15 cellular contexts compared by ENCODE assay signal in genomic region chr5:422323-423232, GRCh38. TPM values are rescaled to one million over a fixed set of nuclear protein-coding genes. Genes with fewer than 3 reads are reported as not detected.
DNase-seq lines count a peak whose midpoint lies in the region; ATAC-seq, FAIRE-seq and TF ChIP-seq lines count a peak whose summit lies in the region.
"Had no signal": no experiment of that assay in that cellular context is flagged by ENCODE, and none has a peak within 500 bp of the region (broad histone marks: within the 10 kb centered on the region; RNA-seq: fewer than 3 reads in every experiment).

No MANE protein-coding gene starts in this region.

- CTCF ChIA-PET in RWPE1 (lab: Yijun Ruan, JAX), result interaction anchor here (0.9 kb wide), 1 partner anchor 102 kb away, joined by 4 read pairs; no protein-coding TSS in a partner anchor
- CTCF ChIA-PET in naive thymus-derived CD4-positive, alpha-beta T cell (lab: Charles Lee), result no interaction called here

- no peaks in the 10 kb centered on the region for H3K9me3 ChIP-seq in kidney (ENCODE audit: control insufficient read depth in 1 of 2, low read length in 2 of 2)
- H3K9me3 ChIP-seq in naive thymus-derived CD4-positive, alpha-beta T cell (ENCODE audit: control insufficient read depth in 2 of 3, low read length in 3 of 3), result no peaks in the 10 kb centered on the region
- H3K9me3 ChIP-seq: breast epithelium, spleen, transverse colon had no signal

- H3K27me3 Mint-ChIP-seq in stimulated activated naive CD8-positive, alpha-beta T cell treated with anti-CD3 and anti-CD28 coated beads, Interleukin-15, amount 100 ng/mL, for 72 hours, result no peaks in the 10 kb centered on the region
- peaks cover 0 to 11% (median 0%) of the 10 kb centered on the region in 5 donors for H3K27me3 Mint-ChIP-seq in naive thymus-derived CD4-positive, alpha-beta T cell
- H3K27me3 Mint-ChIP-seq in immature natural killer cell (ENCODE audit: low read depth in 3 of 3), result peaks cover 1 to 7% (median 4%) of the 10 kb centered on the region in 3 donors
- H3K27me3 Mint-ChIP-seq: B cell had no signal

- TF ChIP-seq CTCF in RWPE1 (conservative IDR thresholded peaks at IDR 0.05; ENCODE audit: low read depth), result no peak
- TF ChIP-seq CTCF in kidney (IDR thresholded peaks at IDR 0.05; ENCODE audit: borderline replicate concordance, extremely low read depth, insufficient read depth), result no peak

- H3K27ac Mint-ChIP-seq in stimulated activated naive CD8-positive, alpha-beta T cell treated with anti-CD3 and anti-CD28 coated beads, Interleukin-15, amount 100 ng/mL, for 72 hours, result peak overlapping the region; percentile 59 to 86
- peak overlapping the region in 1 of 9 donors; percentile 58 for H3K27ac Mint-ChIP-seq in naive thymus-derived CD4-positive, alpha-beta T cell
- peak overlapping the region in 1 of 6 donors; percentile 89 for H3K27ac Mint-ChIP-seq in immature natural killer cell
- H3K27ac Mint-ChIP-seq: B cell, nephron had no signal

- no peak overlapping the region for H3K4me3 ChIP-seq in kidney (ENCODE audit: low read length in 2 of 2)
- no peak overlapping the region for H3K4me3 ChIP-seq in naive thymus-derived CD4-positive, alpha-beta T cell (ENCODE audit: low read length)
- H3K4me3 ChIP-seq: breast epithelium, spleen, transverse colon had no signal

- H3K9me3 Mint-ChIP-seq in stimulated activated naive CD8-positive, alpha-beta T cell treated with anti-CD3 and anti-CD28 coated beads, Interleukin-15, amount 100 ng/mL, for 72 hours, result peaks cover 7 to 9% of the 10 kb centered on the region in 2 donors
- no peaks in the 10 kb centered on the region for H3K9me3 Mint-ChIP-seq in naive thymus-derived CD4-positive, alpha-beta T cell
- H3K9me3 Mint-ChIP-seq in immature natural killer cell, result no peaks in the 10 kb centered on the region
- H3K9me3 Mint-ChIP-seq: nephron had no signal

- no peaks in the 10 kb centered on the region for H3K4me1 ChIP-seq in kidney (ENCODE audit: control insufficient read depth in 1 of 2, insufficient read depth in 1 of 2, low read depth in 1 of 2, low read length in 2 of 2)
- H3K4me1 ChIP-seq in naive thymus-derived CD4-positive, alpha-beta T cell (ENCODE audit: control insufficient read depth in 2 of 2, insufficient read depth in 2 of 2, low read length in 2 of 2), result no peaks in the 10 kb centered on the region
- H3K4me1 ChIP-seq: breast epithelium, transverse colon had no signal

- H3K27ac ChIP-seq in RWPE1 (peak overlapping the region; percentile 29), kidney (ENCODE audit: low read depth in 2 of 2, low read length in 2 of 2) (no peak overlapping the region)
- H3K27ac ChIP-seq in naive thymus-derived CD4-positive, alpha-beta T cell (ENCODE audit: low read depth, low read length), result no peak overlapping the region
- H3K27ac ChIP-seq: breast epithelium, spleen, transverse colon had no signal

- FAIRE-seq in kidney (lab: Jason Lieb, UNC), result no peak
- FAIRE-seq: G401.6 had no signal

- no peak overlapping the region for H3K4me3 Mint-ChIP-seq in stimulated activated naive CD8-positive, alpha-beta T cell treated with anti-CD3 and anti-CD28 coated beads, Interleukin-15, amount 100 ng/mL, for 72 hours
- no peak overlapping the region for H3K4me3 Mint-ChIP-seq in naive thymus-derived CD4-positive, alpha-beta T cell
- peak overlapping the region in 1 of 5 donors; percentile 72 for H3K4me3 Mint-ChIP-seq in immature natural killer cell
- H3K4me3 Mint-ChIP-seq: B cell, nephron had no signal

- ATAC-seq in stimulated activated naive CD8-positive, alpha-beta T cell treated with anti-CD3 and anti-CD28 coated beads, Interleukin-15, amount 100 ng/mL, for 72 hours, result no peak
- ATAC-seq in stimulated activated naive CD8-positive, alpha-beta T cell treated with anti-CD3 and anti-CD28 coated beads, Interleukin-15, Interleukin-2, amounts not matched to agents 100 U/mL and 50 U/mL, for 24 hours, result no peak
- ATAC-seq in naive thymus-derived CD4-positive, alpha-beta T cell, result no peak

- H3K27me3 ChIP-seq in naive thymus-derived CD4-positive, alpha-beta T cell (ENCODE audit: control insufficient read depth in 2 of 2, insufficient read depth in 2 of 2, low read length in 2 of 2), result no peaks in the 10 kb centered on the region
- H3K27me3 ChIP-seq: breast epithelium, transverse colon had no signal

- intact Hi-C loops in kidney (cut with DNase I), result no loop called here
- intact Hi-C loops in naive thymus-derived CD4-positive, alpha-beta T cell (cut with micrococcal nuclease), result no loop called here

- DNase-seq in stimulated activated naive CD8-positive, alpha-beta T cell treated with anti-CD3 and anti-CD28 coated beads, Interleukin-15, amount 100 ng/mL, for 72 hours, result no peak
- DNase-seq in stimulated activated naive CD8-positive, alpha-beta T cell treated with anti-CD3 and anti-CD28 coated beads, Interleukin-15, Interleukin-2, amounts not matched to agents 100 U/mL and 50 U/mL, for 24 hours, result no peak
- DNase-seq in RWPE1 (ENCODE audit: low spot score) (no peak), kidney (peak; percentile 36), NCI-H2029 (lab: John Stamatoyannopoulos, UW) (no peak), immature natural killer cell (no peak)
- DNase-seq in naive thymus-derived CD4-positive, alpha-beta T cell, result no peak
- DNase-seq: mesenchymal stem cell, NCI-H1105 treated with DMSO at 0.1 percent for 48 hours, transverse colon had no signal

- H3K4me1 Mint-ChIP-seq in stimulated activated naive CD8-positive, alpha-beta T cell treated with anti-CD3 and anti-CD28 coated beads, Interleukin-15, amount 100 ng/mL, for 72 hours, result peaks cover 50% of the 10 kb centered on the region
- H3K4me1 Mint-ChIP-seq in naive thymus-derived CD4-positive, alpha-beta T cell, result peaks cover 0 to 18% (median 2%) of the 10 kb centered on the region in 7 donors
- peaks cover 8% of the 10 kb centered on the region in 2 donors for H3K4me1 Mint-ChIP-seq in immature natural killer cell

- POLR2A ChIA-PET in RWPE1 (lab: Yijun Ruan, JAX; ENCODE audit: low non-redundant PET), result no interaction called here
- POLR2A ChIA-PET in naive thymus-derived CD4-positive, alpha-beta T cell (lab: Charles Lee), result no interaction called here

- H3K36me3 ChIP-seq in kidney (ENCODE audit: control insufficient read depth in 1 of 2, insufficient read depth in 2 of 2, low read length in 2 of 2), result no peaks in the 10 kb centered on the region
- no peaks in the 10 kb centered on the region for H3K36me3 ChIP-seq in naive thymus-derived CD4-positive, alpha-beta T cell (ENCODE audit: control insufficient read depth in 2 of 3, insufficient read depth in 3 of 3, low read length in 3 of 3)
- H3K36me3 ChIP-seq: breast epithelium, transverse colon had no signal

- peaks cover 0 to 8% (median 0%) of the 10 kb centered on the region in 5 donors for H3K36me3 Mint-ChIP-seq in naive thymus-derived CD4-positive, alpha-beta T cell
- no peaks in the 10 kb centered on the region for H3K36me3 Mint-ChIP-seq in immature natural killer cell

- no peak overlapping the region for H3K9ac ChIP-seq in kidney (ENCODE audit: low read length in 2 of 2)

RNA-seq across cellular contexts. Expression of gene EXOC3, which starts 20.4 kb away (rescaled TPM):
- 71.5 TPM for total RNA-seq in kidney
- polyA plus RNA-seq in kidney (ENCODE audit: insufficient read depth, low read depth, low replicate concordance) (40.5 TPM), immature natural killer cell (10 to 100 TPM; 22.6 to 43.9 (median 34.0) TPM)
- total RNA-seq in naive thymus-derived CD4-positive, alpha-beta T cell, result 100 to 1,000 TPM in 1 of 5 experiments, 10 to 100 TPM in 4; 79.1 to 105 (median 89.8) TPM
- 10 to 100 TPM; 44.3 to 47.5 TPM for polyA plus RNA-seq in naive thymus-derived CD4-positive, alpha-beta T cell
